Comparison of ENCODE assay signal across 25 cellular contexts in the genomic region with DNA sequence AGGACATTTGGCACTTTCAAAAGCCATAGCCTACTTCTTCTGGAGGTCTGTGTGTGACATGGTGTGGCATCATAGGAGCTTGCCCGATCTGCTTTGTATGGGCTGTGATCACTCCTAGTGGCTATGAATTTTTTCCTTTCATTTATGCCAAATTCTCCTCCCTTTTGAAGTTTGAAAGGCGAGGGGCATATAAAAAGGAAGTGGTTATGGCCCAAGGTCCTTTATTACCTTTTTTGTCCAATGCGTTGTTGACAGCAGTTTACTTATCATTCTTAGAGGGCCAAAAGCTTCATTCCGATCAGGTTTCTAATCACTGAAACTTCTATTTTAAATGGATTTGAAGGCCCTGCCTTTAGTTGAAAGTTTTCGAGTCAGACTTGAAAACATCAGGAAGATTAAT.
DNase-seq lines count a peak whose midpoint lies in the region; ATAC-seq, FAIRE-seq and TF ChIP-seq lines count a peak whose summit lies in the region.
"Had no signal": no experiment of that assay in that cellular context is flagged by ENCODE, and none has a peak within 500 bp of the region (broad histone marks: within the 10 kb centered on the region; RNA-seq: fewer than 3 reads in every experiment).

No MANE protein-coding gene starts in this region.

- H3K27ac ChIP-seq in HepG2 (ENCODE audit: extremely low read length, insufficient read depth, low read length) (no peak overlapping the region), right lobe of liver (no peak overlapping the region), pancreas (no peak overlapping the region)
- H3K27ac ChIP-seq: HL-60, SK-N-MC had no signal

- no peaks in the 10 kb centered on the region for H4K20me1 ChIP-seq in HepG2 (ENCODE audit: insufficient read depth, low read length)

- CTCF ChIA-PET in HepG2 (lab: Yijun Ruan, JAX; ENCODE audit: low intra/inter-chr PET ratio, low total read pairs) = no interaction called here

- ATAC-seq in HepG2 (no peak), right lobe of liver (no peak), pancreas (no peak), HG03439 (IDR thresholded peaks at IDR 0.05; ENCODE audit: unreplicated experiment) (no peak)

- no peak overlapping the region for H3K4me2 ChIP-seq in HepG2 (ENCODE audit: low read depth, low read length)

- in situ Hi-C loops in HepG2 (cut with HindIII; ENCODE audit: extremely low pct_ligation_motif_present, low pct_unique_long_range_greater_than_20kb) = no loop called here

- intact Hi-C loops in HepG2 (cut with micrococcal nuclease; ENCODE audit: unreplicated experiment) = no loop called here
- intact Hi-C loops in right lobe of liver (cut with DNase I) = no loop called here
- intact Hi-C loops in pancreas (cut with DNase I) = no loop called here

- no peaks in the 10 kb centered on the region for H3K79me2 ChIP-seq in HepG2 (ENCODE audit: insufficient read depth, low read length)

- no peak for TF ChIP-seq RAD21 in HepG2 (CRISPR knock-in tag; IDR thresholded peaks at IDR 0.05)

- H3K9ac ChIP-seq in HepG2 (ENCODE audit: insufficient read depth, low read depth, low read length) = no peak overlapping the region

- TF ChIP-seq EP300 in HepG2 (IDR thresholded peaks at IDR 0.05; ENCODE audit: low read depth in 2 of 2, low read length in 2 of 2) = no peak
- no peak for TF ChIP-seq EP300 in HepG2 (CRISPR knock-in tag; IDR thresholded peaks at IDR 0.05; ENCODE audit: borderline replicate concordance)

- H2AFZ ChIP-seq in HepG2 (ENCODE audit: low read length) = no peak overlapping the region

- peaks cover 28% of the 10 kb centered on the region for H3K4me1 ChIP-seq in HepG2 (ENCODE audit: insufficient read depth, low read length)
- peaks cover 0 to 1% (median 0%) of the 10 kb centered on the region in 4 donors for H3K4me1 ChIP-seq in right lobe of liver
- peaks cover 0 to 12% (median 0%) of the 10 kb centered on the region in 3 donors for H3K4me1 ChIP-seq in pancreas

- H3K4me3 ChIP-seq in HepG2 (replicated peaks in 1 of 3; ENCODE audit: insufficient read depth in 1 of 3, low read depth in 2 of 3, low read length in 3 of 3) = no peak overlapping the region
- H3K4me3 ChIP-seq in right lobe of liver = no peak overlapping the region
- no peak overlapping the region for H3K4me3 ChIP-seq in NB4 (ENCODE audit: low read depth, low read length)
- no peak overlapping the region for H3K4me3 ChIP-seq in choroid plexus epithelial cell (ENCODE audit: low read depth, low read length)
- H3K4me3 ChIP-seq in pancreas = no peak overlapping the region
- H3K4me3 ChIP-seq: SK-N-MC had no signal

- no TSS peak for BruUV-seq in HepG2 (replicated peaks; lab: Mats Ljungman, UMichigan)

- no peaks in the 10 kb centered on the region for H3K9me3 ChIP-seq in HepG2 (ENCODE audit: low read length)
- no peaks in the 10 kb centered on the region for H3K9me3 ChIP-seq in right lobe of liver
- no peaks in the 10 kb centered on the region for H3K9me3 ChIP-seq in pancreas

- no peak for DNase-seq in HepG2 (ENCODE audit: low spot score)
- DNase-seq in right lobe of liver = no peak
- DNase-seq in NB4 (ENCODE audit: low read depth) = peak; percentile 10
- DNase-seq in choroid plexus epithelial cell (ENCODE audit: low read depth) = no peak
- DNase-seq in activated effector memory CD4-positive, alpha-beta T cell treated with Interleukin-2 at 50 U/mL for 16 hours = no peak
- DNase-seq in pancreas = no peak
- DNase-seq in stimulated activated naive CD4-positive, alpha-beta T cell (lab: John Stamatoyannopoulos, UW) = no peak
- DNase-seq: C1 segment of cervical spinal cord; CD4-positive, alpha-beta memory T cell; COR-L47; DMS53; HCEC 1CT; Kasumi-1; NCI-H1092; NCI-H1417 treated with DMSO at 0.1 percent for 48 hours; NCI-H1694 treated with DMSO at 0.1 percent for 48 hours; NCI-H2081; NCI-H2227 treated with DMSO at 0.1 percent for 48 hours; NCI-H69; SIG-M5 had no signal

- H3K27me3 ChIP-seq in HepG2 (ENCODE audit: control insufficient read depth in 1 of 2, insufficient read depth in 2 of 2, low read length in 2 of 2) (no peaks in the 10 kb centered on the region), right lobe of liver (no peaks in the 10 kb centered on the region), pancreas (no peaks in the 10 kb centered on the region)

- FAIRE-seq in HepG2 (lab: Jason Lieb, UNC) (no peak), pancreas (lab: Jason Lieb, UNC) (no peak)
- FAIRE-seq: H1, RCC 7860 had no signal

- TF ChIP-seq POLR2A in HepG2 (IDR thresholded peaks at IDR 0.05; ENCODE audit: insufficient read depth in 1 of 2, low read depth in 2 of 2, low read length in 2 of 2) (no peak), right lobe of liver (IDR thresholded peaks at IDR 0.05) (no peak), NB4 (IDR thresholded peaks at IDR 0.05; ENCODE audit: extremely low read depth, insufficient read length) (no peak)

- 97% methylated on average over 5 of the region's 5 CpGs for WGBS in HepG2 (ENCODE audit: low lambda C conversion rate)
- 90% methylated on average over 5 of the region's 5 CpGs for WGBS in right lobe of liver (ENCODE audit: insufficient coverage, low coverage, low lambda C conversion rate, missing lambda C conversion rate)
- WGBS in pancreas, 2 donors = 94 to 95% methylated on average over 5 of the region's 5 CpGs

- no peaks in the 10 kb centered on the region for H3K36me3 ChIP-seq in HepG2 (replicated peaks in 1 of 2; ENCODE audit: control insufficient read depth in 1 of 2, insufficient read depth in 2 of 2, low read length in 2 of 2)
- no peaks in the 10 kb centered on the region for H3K36me3 ChIP-seq in right lobe of liver
- no peaks in the 10 kb centered on the region for H3K36me3 ChIP-seq in pancreas

- POLR2A ChIA-PET in HepG2 (lab: Yijun Ruan, JAX) = no interaction called here

- TF ChIP-seq CTCF in HepG2 (CRISPR knock-in tag; IDR thresholded peaks at IDR 0.05) (no peak), right lobe of liver (IDR thresholded peaks at IDR 0.05) (no peak), NB4 (IDR thresholded peaks at IDR 0.05; ENCODE audit: low read depth, low read length) (no peak), choroid plexus epithelial cell (conservative IDR thresholded peaks at IDR 0.05; ENCODE audit: low read depth, low read length) (peak; percentile 8), pancreas (IDR thresholded peaks at IDR 0.05) (no peak)

TF ChIP-seq in HepG2, 621 proteins besides CTCF, POLR2A, EP300 and RAD21:
- TF ChIP-seq STAG1 (CRISPR knock-in tag; IDR thresholded peaks at IDR 0.05) = 0 out of 2 replicates have a peak, but pooled peaks have one; percentile 9
- no peak for TF ChIP-seq ZNF672 (CRISPR knock-in tag; IDR thresholded peaks at IDR 0.05)
- TF ChIP-seq RFXANK (CRISPR knock-in tag; IDR thresholded peaks at IDR 0.05) = no peak
